Comparison of ENCODE assay signal across 8 cellular contexts in the genomic region with DNA sequence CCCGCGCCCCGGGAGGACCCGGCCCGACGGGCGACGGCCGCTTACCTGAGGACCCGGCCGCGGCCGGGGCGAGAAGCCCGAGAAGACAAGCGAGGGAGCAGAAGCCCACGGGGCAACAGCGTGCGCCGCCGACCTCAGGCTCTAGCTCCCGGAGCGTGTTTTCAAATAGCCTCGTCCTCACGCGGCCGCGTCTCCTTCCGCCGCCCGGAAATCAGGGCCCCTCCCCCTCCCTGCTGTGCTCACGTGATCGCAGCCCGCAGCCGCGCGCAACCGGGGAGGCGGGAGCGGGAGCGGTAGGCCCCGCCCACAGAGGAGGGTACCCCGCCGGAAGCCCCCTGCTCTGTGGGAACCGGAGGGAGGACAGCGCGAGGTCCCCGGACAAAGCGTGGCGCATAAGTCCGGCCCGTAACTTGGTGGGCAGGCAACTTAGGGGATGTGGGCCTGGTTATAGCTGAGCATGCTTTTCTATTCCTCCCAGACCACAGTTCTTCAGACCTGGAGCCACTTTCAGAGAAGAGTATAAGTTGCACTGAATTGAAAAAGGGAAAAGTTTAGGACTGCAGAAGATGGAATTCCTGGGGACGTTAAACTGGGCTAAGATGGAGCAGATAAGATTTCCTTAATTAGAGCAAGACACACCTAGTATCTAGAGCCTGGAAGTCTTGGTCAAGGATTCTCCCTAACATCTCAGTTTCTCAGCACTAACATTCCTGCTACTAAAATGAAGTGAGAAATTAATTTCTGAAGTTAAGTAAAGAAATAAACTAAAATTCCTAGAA. TPM values are rescaled to one million over a fixed set of nuclear protein-coding genes. Genes with fewer than 3 reads are reported as not detected.
DNase-seq lines count a peak whose midpoint lies in the region; ATAC-seq, FAIRE-seq and TF ChIP-seq lines count a peak whose summit lies in the region.

A gene (minus strand): TSS at position 216 of the 779 bp plus-strand sequence. CDS start 3,579 bp downstream, outside the sequence.

- H3K36me3 ChIP-seq in adrenal gland (replicated peaks in 1 of 2) (no peaks in the 10 kb centered on the region), heart right ventricle (peaks cover 0 to 5% (median 0%) of the 10 kb centered on the region in 9 donors)

- H3K27ac ChIP-seq in adrenal gland (peak within 1 kb of the TSS in 4 of 5 donors; percentile 38 to 82 (median 63)), heart right ventricle (peak within 1 kb of the TSS; percentile 42 to 93 (median 80))

- TF ChIP-seq CTCF in adrenal gland (IDR thresholded peaks at IDR 0.05) (no peak), heart right ventricle (IDR thresholded peaks at IDR 0.05) (no peak), type B pancreatic cell (conservative IDR thresholded peaks at IDR 0.05) (no peak)

- H3K27ac Mint-ChIP-seq in T-cell, result peak within 1 kb of the TSS; percentile 79 to 91
- peak within 1 kb of the TSS; percentile 86 for H3K27ac Mint-ChIP-seq in type B pancreatic cell

- DNase-seq in GM12891 (ENCODE audit: insufficient read length, low spot score) (peak; percentile 75), NCI-H1417 treated with DMSO at 0.1 percent for 48 hours (lab: John Stamatoyannopoulos, UW) (peak; percentile 69), T-cell (peak; percentile 70 to 90 (median 82)), adrenal gland (peak; percentile 85 to 91 (median 89)), heart right ventricle (peak; percentile 90), posterior cingulate gyrus (peak; percentile 75 to 98 (median 88)), type B pancreatic cell (ENCODE audit: extremely low spot score, unreplicated experiment) (peak; percentile 94)

- H3K4me1 Mint-ChIP-seq in T-cell (peaks cover 44 to 53% (median 51%) of the 10 kb centered on the region in 3 donors), type B pancreatic cell (ENCODE audit: unreplicated experiment) (peaks cover 40% of the 10 kb centered on the region)

- peak within 1 kb of the TSS; percentile 77 to 93 (median 88) for H3K4me3 ChIP-seq in adrenal gland
- peak within 1 kb of the TSS; percentile 77 to 97 (median 84) for H3K4me3 ChIP-seq in heart right ventricle

- H3K4me1 ChIP-seq in adrenal gland (replicated peaks in 1 of 2) (peaks cover 8 to 15% of the 10 kb centered on the region in 2 donors), heart right ventricle (peaks cover 0 to 32% (median 16%) of the 10 kb centered on the region in 9 donors)

- peak; percentile 98 for FAIRE-seq in GM12891 (lab: Jason Lieb, UNC)

- H3K27me3 ChIP-seq in adrenal gland (no peaks in the 10 kb centered on the region), heart right ventricle (no peaks in the 10 kb centered on the region)

- POLR2A ChIA-PET in T-cell (lab: Charles Lee), result interaction anchor here in 1 of 2 donors (0.5 kb wide), 1 partner anchor 22 kb away, joined by 3 read pairs; no protein-coding TSS in a partner anchor

- CTCF ChIA-PET in T-cell (lab: Charles Lee), result interaction anchor here (0.6 to 1.5 kb wide), 6 partner anchors 8 to 1133 kb away, joined by 3 to 6 read pairs (median 3); no protein-coding TSS in a partner anchor

- H3K36me3 Mint-ChIP-seq in T-cell (peaks cover 6% of the 10 kb centered on the region), type B pancreatic cell (peaks cover 23% of the 10 kb centered on the region)

- no peaks in the 10 kb centered on the region for H3K9me3 ChIP-seq in adrenal gland (replicated peaks in 1 of 3)
- H3K9me3 ChIP-seq in heart right ventricle, result peaks cover 0 to 5% (median 0%) of the 10 kb centered on the region in 11 donors

- H3K27me3 Mint-ChIP-seq in T-cell, result no peaks in the 10 kb centered on the region
- H3K27me3 Mint-ChIP-seq in type B pancreatic cell, result no peaks in the 10 kb centered on the region

- peak; percentile 87 for TF ChIP-seq POLR2A in GM12891 (IDR thresholded peaks at IDR 0.05; ENCODE audit: low read depth, low read length)
- TF ChIP-seq POLR2A in adrenal gland (IDR thresholded peaks at IDR 0.05), result peak; percentile 58 to 64

- H3K9me3 Mint-ChIP-seq in T-cell, result peaks cover 0 to 6% (median under 1%) of the 10 kb centered on the region in 3 donors
- peaks cover 12% of the 10 kb centered on the region for H3K9me3 Mint-ChIP-seq in type B pancreatic cell

- WGBS in adrenal gland, 4 donors, result 0% methylated on average over 3 to 53 of the region's 53 CpGs
- WGBS in heart right ventricle, 2 donors, result 0% methylated on average over 53 of the region's 53 CpGs

- H3K4me3 Mint-ChIP-seq in T-cell (peak within 1 kb of the TSS; percentile 95 to 96 (median 96)), type B pancreatic cell (peak within 1 kb of the TSS; percentile 92)

- peak; percentile 92 for ATAC-seq in HG02798 (IDR thresholded peaks at IDR 0.05; ENCODE audit: poor library complexity, unreplicated experiment)
- peak; percentile 91 to 95 (median 92) for ATAC-seq in T-cell (replicated peaks in 1 of 4)
- ATAC-seq in heart right ventricle, result peak; percentile 98 to 99 (median 98)

- intact Hi-C loops in adrenal gland (cut with DNase I), result loop anchor here (5.0 to 10.0 kb wide), 2 partner anchors 72 to 74 kb away; a partner anchor contains a TSS
- intact Hi-C loops in heart right ventricle (cut with DNase I), result loop anchor here in 5 of 10 donors (5.0 to 10.0 kb wide), 4 partner anchors 72 to 244 kb away; a partner anchor contains a TSS
- intact Hi-C loops in posterior cingulate gyrus (cut with DNase I), result loop anchor here (5.0 kb wide), 1 partner anchor 59 kb away; no protein-coding TSS in a partner anchor

TF ChIP-seq in GM12891, 5 proteins besides CTCF, POLR2A, EP300 and RAD21:
- TF ChIP-seq POLR2AphosphoS5 (IDR thresholded peaks at IDR 0.05; ENCODE audit: low read depth, low read length), result peak; percentile 80
- TF ChIP-seq POU2F2 (IDR thresholded peaks at IDR 0.05; ENCODE audit: low read depth, low read length), result peak; percentile 54; the same call in 1 of the 2 replicates
- no peak for TF ChIP-seq SPI1 (IDR thresholded peaks at IDR 0.05; ENCODE audit: low read depth, low read length)
- peak; percentile 39 for TF ChIP-seq PAX5 (IDR thresholded peaks at IDR 0.05; ENCODE audit: insufficient read depth, low read length, severe bottlenecking)
- peak; percentile 45; the same call in 1 of the 2 replicates for TF ChIP-seq TAF1 (IDR thresholded peaks at IDR 0.05; ENCODE audit: low read depth, low read length)

RNA-seq across cellular contexts. Expression of the gene that starts here (rescaled TPM):
- 18.6 TPM for polyA plus RNA-seq in GM12891 (2012; ENCODE audit: low read depth, missing spikeins)
- total RNA-seq in T-cell (10 to 100 TPM; 14.7 to 18.9 (median 16.7) TPM), adrenal gland (10 to 100 TPM in 5 of 8 donors, 1 to 10 TPM in 3; 5.9 to 17.1 (median 10.9) TPM), heart right ventricle (10 to 100 TPM in 2 of 10 donors, 1 to 10 TPM in 8; 7.1 to 10.3 (median 9.2) TPM), type B pancreatic cell (ENCODE audit: low replicate concordance) (34.2 and 41.9 TPM in 2 replicates)
- polyA plus RNA-seq in adrenal gland (10 to 100 TPM in 1 of 3 donors, 1 to 10 TPM in 2; 6.7 to 11.8 (median 9.6) TPM), heart right ventricle (1 to 10 TPM; 2.9 to 6.0 TPM)

Comparison
In these comparisons a context has a peak if more than half of its experiments do, and no peak if none do; other contexts are left out.
1. Peak in every context shown above with its lines: DNase-seq, ATAC-seq, H3K4me3 ChIP-seq and H3K27ac ChIP-seq.